ENCODE assay signal across 28 cellular contexts in the genomic region with DNA sequence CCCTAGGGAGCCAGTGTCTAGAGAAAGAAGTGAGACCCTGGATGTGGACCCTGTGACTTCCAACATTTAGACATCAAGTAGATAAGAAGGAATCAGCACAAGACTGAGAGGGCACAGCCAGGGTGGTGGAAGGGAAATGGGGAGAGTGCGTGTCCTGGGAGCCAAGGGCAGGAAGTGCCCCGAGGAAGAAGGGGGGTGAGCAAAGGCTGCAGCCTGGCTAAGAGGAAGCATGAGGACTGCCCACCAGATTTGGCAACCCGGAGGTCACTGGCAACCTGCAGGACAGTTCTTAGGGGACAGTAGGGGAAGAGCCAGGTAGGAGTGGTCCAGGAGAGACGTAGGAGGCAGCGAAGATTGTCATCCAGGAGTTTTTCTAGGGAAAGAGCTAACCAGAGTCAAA. TPM values are rescaled to one million over a fixed set of nuclear protein-coding genes. Genes with fewer than 3 reads are reported as not detected.
DNase-seq lines count a peak whose midpoint lies in the region; ATAC-seq and TF ChIP-seq lines count a peak whose summit lies in the region.
"Had no signal": no experiment of that assay in that cellular context is flagged by ENCODE, and none has a peak within 500 bp of the region (broad histone marks: within the 10 kb centered on the region; RNA-seq: fewer than 3 reads in every experiment).

No MANE protein-coding gene starts in this region.

- H3K27ac ChIP-seq in left lung = no peak overlapping the region
- H3K27ac ChIP-seq: gastroesophageal sphincter, left ventricle myocardium inferior, ovary, stomach, thyroid gland had no signal

- DNase-seq in AG08395 (ENCODE audit: low spot score) = peak; percentile 40
- DNase-seq in H7 = peak; percentile 26
- peak; percentile 19 for DNase-seq in SKM-1 (lab: John Stamatoyannopoulos, UW; ENCODE audit: unreplicated experiment)
- no peak for DNase-seq in left lung
- DNase-seq in NK-92 (lab: John Stamatoyannopoulos, UW; ENCODE audit: unreplicated experiment) = no peak
- no peak for DNase-seq in hepatic stellate cell (ENCODE audit: low spot score)
- DNase-seq: activated effector memory CD4-positive, alpha-beta T cell treated with Interleukin-2 at 50 U/mL for 16 hours; activated naive CD8-positive, alpha-beta T cell treated with anti-CD3 and anti-CD28 coated beads, Interleukin-2, amount 10 ng/mL, durations not matched to agents 7 days and 5 days; central memory CD4-positive, alpha-beta T cell; dermis blood vessel endothelial cell; DMS53; hypothalamus; left ventricle myocardium inferior; midbrain; naive thymus-derived CD4-positive, alpha-beta T cell; NCI-H1092; NCI-H187; NCI-H2171; NCI-H510A treated with DMSO at 0.1 percent for 48 hours; NK-92 treated with Interleukin-12 subunit alpha and Interleukin-12 subunit beta, amount 100 ng/mL, for 24 hours; ovary; stomach; T-helper 17 cell; thyroid gland had no signal

- H3K4me3 ChIP-seq in H7 (ENCODE audit: insufficient read depth, low read depth, low read length) (no peak overlapping the region), left lung (no peak overlapping the region)
- H3K4me3 ChIP-seq: gastroesophageal sphincter, left ventricle myocardium inferior, ovary, stomach, thyroid gland had no signal

- ATAC-seq in left lung = peak; percentile 23
- ATAC-seq in GM18502 (IDR thresholded peaks at IDR 0.05; ENCODE audit: poor library complexity, unreplicated experiment) = no peak
- no peak for ATAC-seq in GM21786 (IDR thresholded peaks at IDR 0.05; ENCODE audit: unreplicated experiment)
- ATAC-seq: gastroesophageal sphincter; naive thymus-derived CD4-positive, alpha-beta T cell; T-helper 17 cell had no signal

- TF ChIP-seq CTCF in left lung (IDR thresholded peaks at IDR 0.05) = no peak

- H3K27me3 ChIP-seq in H7 (ENCODE audit: control insufficient read depth, insufficient read depth, low read length) = no peaks in the 10 kb centered on the region
- H3K27me3 ChIP-seq in left lung = no peaks in the 10 kb centered on the region
- H3K27me3 ChIP-seq: gastroesophageal sphincter, ovary, stomach, thyroid gland had no signal

- H3K36me3 ChIP-seq in H7 (replicated peaks; ENCODE audit: control insufficient read depth, insufficient read depth, low read length) (no peaks in the 10 kb centered on the region), left lung (no peaks in the 10 kb centered on the region)
- H3K36me3 ChIP-seq: gastroesophageal sphincter, left ventricle myocardium inferior, ovary, stomach, thyroid gland had no signal

- intact Hi-C loops in left lung (cut with DNase I) = no loop called here

- peaks cover 0 to 2% of the 10 kb centered on the region in 2 donors for H3K9me3 ChIP-seq in left lung
- H3K9me3 ChIP-seq: left ventricle myocardium inferior, ovary, stomach, thyroid gland had no signal

- peaks cover 0 to 6% of the 10 kb centered on the region in 2 donors for H3K4me1 ChIP-seq in left lung
- H3K4me1 ChIP-seq: gastroesophageal sphincter, left ventricle myocardium inferior, thyroid gland had no signal

RNA-seq across cellular contexts. Expression of gene COL13A1, which starts 14.8 kb away (rescaled TPM):
- total RNA-seq in H7 (2014; rRNA removed; shearing (Covaris generic)) = 16.6 and 18.0 TPM in 2 replicates
- 1 to 10 TPM; 2.1 to 4.0 TPM for total RNA-seq in left lung
- total RNA-seq: activated naive CD8-positive, alpha-beta T cell treated with anti-CD3 and anti-CD28 coated beads, Interleukin-2, amount 10 ng/mL, durations not matched to agents 7 days and 5 days; B cell; T-helper 17 cell had no signal

Comparison
In these comparisons a context has a peak if more than half of its experiments do, and no peak if none do; other contexts are left out.
1. DNase-seq: peak in AG08395 (single experiment), H7 (single experiment) and SKM-1 (single experiment); none in left lung (0 of 2), NK-92 (single experiment) and hepatic stellate cell (single experiment).